Comparison of ENCODE assay signal across 18 cellular contexts in genomic region chr11:60710482-60710881, GRCh38. TPM values are rescaled to one million over a fixed set of nuclear protein-coding genes. Genes with fewer than 3 reads are reported as not detected.
DNase-seq lines count a peak whose midpoint lies in the region; ATAC-seq and TF ChIP-seq lines count a peak whose summit lies in the region.
"Had no signal": no experiment of that assay in that cellular context is flagged by ENCODE, and none has a peak within 500 bp of the region (broad histone marks: within the 10 kb centered on the region; RNA-seq: fewer than 3 reads in every experiment).

No MANE protein-coding gene starts in this region.

- no peak overlapping the region for H3K4me3 ChIP-seq in breast epithelium
- H3K4me3 ChIP-seq in Panc1 (ENCODE audit: low read depth in 2 of 2, low read length in 2 of 2): no peak overlapping the region
- H3K4me3 ChIP-seq in epithelial cell of proximal tubule (ENCODE audit: low read depth, low read length): no peak overlapping the region
- no peak overlapping the region for H3K4me3 ChIP-seq in upper lobe of right lung
- H3K4me3 ChIP-seq in foreskin fibroblast (ENCODE audit: low read depth in 1 of 2, low read length in 2 of 2): no peak overlapping the region
- H3K4me3 ChIP-seq: GM12878 had no signal

- CTCF ChIA-PET in Panc1 (lab: Charles Lee): no interaction called here

- TF ChIP-seq CTCF in breast epithelium (IDR thresholded peaks at IDR 0.05) (no peak), Panc1 (IDR thresholded peaks at IDR 0.05) (peak; percentile 53), epithelial cell of proximal tubule (conservative IDR thresholded peaks at IDR 0.05; ENCODE audit: low read depth, low read length) (peak; percentile 17), upper lobe of right lung (IDR thresholded peaks at IDR 0.05) (no peak), foreskin fibroblast (IDR thresholded peaks at IDR 0.05; ENCODE audit: low read depth, low read length) (no peak)

- in situ Hi-C loops in T47D (cut with HindIII; ENCODE audit: low pct_unique_long_range_greater_than_20kb, low sequenced_read_pairs) (no loop called here), Panc1 (cut with HindIII; ENCODE audit: low pct_unique_long_range_greater_than_20kb, low sequenced_read_pairs) (no loop called here)

- TF ChIP-seq POLR2A in breast epithelium (IDR thresholded peaks at IDR 0.05): no peak

- H3K4me1 ChIP-seq in breast epithelium (no peaks in the 10 kb centered on the region), Panc1 (ENCODE audit: control insufficient read depth, insufficient read depth, low read length) (no peaks in the 10 kb centered on the region), upper lobe of right lung (no peaks in the 10 kb centered on the region)

- H3K27ac ChIP-seq in breast epithelium (no peak overlapping the region), Panc1 (ENCODE audit: low read length) (no peak overlapping the region), upper lobe of right lung (no peak overlapping the region)
- H3K27ac ChIP-seq: HL-60 had no signal

- intact Hi-C loops in breast epithelium (cut with DNase I; ENCODE audit: low total_unique reads): no loop called here
- intact Hi-C loops in Panc1 (cut with micrococcal nuclease; ENCODE audit: unreplicated experiment): no loop called here
- intact Hi-C loops in upper lobe of right lung (cut with DNase I): no loop called here

- H3K36me3 ChIP-seq in breast epithelium: no peaks in the 10 kb centered on the region
- no peaks in the 10 kb centered on the region for H3K36me3 ChIP-seq in Panc1 (ENCODE audit: control insufficient read depth, insufficient read depth, low read length)
- H3K36me3 ChIP-seq in upper lobe of right lung: no peaks in the 10 kb centered on the region

- peak; percentile 56 to 77 for DNase-seq in T47D (ENCODE audit: low read depth in 1 of 2, low spot score in 1 of 2)
- no peak for DNase-seq in breast epithelium (ENCODE audit: low spot score in 2 of 2)
- DNase-seq in Panc1 (ENCODE audit: low read depth, low spot score): no peak
- no peak for DNase-seq in epithelial cell of proximal tubule (ENCODE audit: low read depth)
- no peak for DNase-seq in upper lobe of right lung
- DNase-seq in SK-N-DZ (ENCODE audit: low spot score): no peak
- DNase-seq in foreskin fibroblast: no peak
- DNase-seq in T-helper 9 cell: no peak
- DNase-seq: activated CD8-positive, alpha-beta memory T cell treated with anti-CD3 and anti-CD28 coated beads, Interleukin-2, amount 50 U/mL, for 4 hours; activated naive CD4-positive, alpha-beta T cell treated with anti-CD3 and anti-CD28 coated beads for 36 hours; DND-41; glutamatergic neuron; left cardiac atrium; NCI-H2081 treated with DMSO at 0.1 percent for 48 hours had no signal

- H3K9me3 ChIP-seq in breast epithelium: no peaks in the 10 kb centered on the region
- no peaks in the 10 kb centered on the region for H3K9me3 ChIP-seq in Panc1 (ENCODE audit: control insufficient read depth, insufficient read depth, low read depth, low read length)
- H3K9me3 ChIP-seq in upper lobe of right lung: no peaks in the 10 kb centered on the region

- BruUV-seq in Panc1 (replicated peaks; lab: Mats Ljungman, UMichigan): no TSS peak

- H3K27me3 ChIP-seq in breast epithelium (no peaks in the 10 kb centered on the region), Panc1 (ENCODE audit: control insufficient read depth, insufficient read depth, low read length) (peaks cover 9% of the 10 kb centered on the region; the same call in 1 of the 2 replicates), upper lobe of right lung (no peaks in the 10 kb centered on the region)

- no peak for ATAC-seq in Panc1
- ATAC-seq in upper lobe of right lung: peak; percentile 36
- ATAC-seq: GM12878, left cardiac atrium had no signal

- POLR2A ChIA-PET in Panc1 (lab: Charles Lee): no interaction called here

RNA-seq across cellular contexts. Expression of gene MS4A8, which starts 11.1 kb away (rescaled TPM):
- under 1 TPM in 1 of 3 donors, not detected in 2; 0.66 TPM for total RNA-seq in breast epithelium
- not detected for total RNA-seq in Panc1 (2021; ENCODE audit: unreplicated experiment)
- polyA plus RNA-seq in Panc1 (2012; ENCODE audit: insufficient read length): not detected
- total RNA-seq in epithelial cell of proximal tubule: not detected in 2 replicates
- total RNA-seq in upper lobe of right lung: not detected
- not detected in 2 replicates for polyA plus RNA-seq in SK-N-DZ (2014; cell fraction: cytosol; rRNA removed)
- not detected in 2 replicates for polyA plus RNA-seq in SK-N-DZ (2014; cell fraction: nucleus; rRNA removed)
- total RNA-seq: activated naive CD4-positive, alpha-beta T cell treated with anti-CD3 and anti-CD28 coated beads for 36 hours; GM12878; left cardiac atrium; pulmonary artery endothelial cell had no signal

RNA-seq across cellular contexts. Expression of gene MS4A18, which starts 14.0 kb away (rescaled TPM):
- total RNA-seq in breast epithelium (not detected), Panc1 (2021; ENCODE audit: unreplicated experiment) (not detected), epithelial cell of proximal tubule (not detected in 2 replicates), upper lobe of right lung (not detected)
- not detected for polyA plus RNA-seq in Panc1 (2012; ENCODE audit: insufficient read length)
- not detected in 2 replicates for polyA plus RNA-seq in SK-N-DZ (2014; cell fraction: cytosol; rRNA removed)
- not detected in 2 replicates for polyA plus RNA-seq in SK-N-DZ (2014; cell fraction: nucleus; rRNA removed)
- total RNA-seq: activated naive CD4-positive, alpha-beta T cell treated with anti-CD3 and anti-CD28 coated beads for 36 hours; GM12878; H4; left cardiac atrium; pulmonary artery endothelial cell had no signal
- polyA plus RNA-seq: GM12878 had no signal

RNA-seq across cellular contexts. Expression of gene MS4A15, which starts 46.2 kb away (rescaled TPM):
- not detected for total RNA-seq in breast epithelium
- total RNA-seq in Panc1 (2021; ENCODE audit: unreplicated experiment): not detected
- polyA plus RNA-seq in Panc1 (2012; ENCODE audit: insufficient read length): not detected
- total RNA-seq in epithelial cell of proximal tubule: not detected in 2 replicates
- 147 TPM for total RNA-seq in upper lobe of right lung
- polyA plus RNA-seq in SK-N-DZ (2014; cell fraction: cytosol; rRNA removed): not detected in 2 replicates
- polyA plus RNA-seq in SK-N-DZ (2014; cell fraction: nucleus; rRNA removed): not detected in 2 replicates
- total RNA-seq: activated naive CD4-positive, alpha-beta T cell treated with anti-CD3 and anti-CD28 coated beads for 36 hours; H4; left cardiac atrium; pulmonary artery endothelial cell had no signal

Comparison
In these comparisons a context has a peak if more than half of its experiments do, and no peak if none do; other contexts are left out.
1. DNase-seq: peak in T47D (2 of 2); none in breast epithelium (0 of 2), Panc1 (single experiment), epithelial cell of proximal tubule (single experiment), upper lobe of right lung (single experiment), SK-N-DZ (single experiment), foreskin fibroblast (0 of 2) and T-helper 9 cell (single experiment).
2. CTCF ChIP-seq: peak in Panc1 (single experiment) and epithelial cell of proximal tubule (single experiment); none in breast epithelium (0 of 3), upper lobe of right lung (single experiment) and foreskin fibroblast (single experiment).
3. RNA of gene MS4A15, which starts 46.2 kb away (total RNA-seq): 147 TPM in upper lobe of right lung (single experiment); not detected in Panc1 (single experiment), not detected in breast epithelium and not detected in epithelial cell of proximal tubule; every median in the first group is over 100 times any median in the second.